1 cellular context compared by ENCODE assay signal in genomic region chr2:201152517-201152916, GRCh38.
TF ChIP-seq lines count a peak whose summit lies in the region.

No MANE protein-coding gene starts in this region.

TF ChIP-seq in HCT116, 20 proteins besides CTCF, POLR2A, EP300 and RAD21 (continued from another document):
- TF ChIP-seq REST (IDR thresholded peaks at IDR 0.05; ENCODE audit: low read depth), result no peak
